1 cellular context compared by ENCODE assay signal in the genomic region with DNA sequence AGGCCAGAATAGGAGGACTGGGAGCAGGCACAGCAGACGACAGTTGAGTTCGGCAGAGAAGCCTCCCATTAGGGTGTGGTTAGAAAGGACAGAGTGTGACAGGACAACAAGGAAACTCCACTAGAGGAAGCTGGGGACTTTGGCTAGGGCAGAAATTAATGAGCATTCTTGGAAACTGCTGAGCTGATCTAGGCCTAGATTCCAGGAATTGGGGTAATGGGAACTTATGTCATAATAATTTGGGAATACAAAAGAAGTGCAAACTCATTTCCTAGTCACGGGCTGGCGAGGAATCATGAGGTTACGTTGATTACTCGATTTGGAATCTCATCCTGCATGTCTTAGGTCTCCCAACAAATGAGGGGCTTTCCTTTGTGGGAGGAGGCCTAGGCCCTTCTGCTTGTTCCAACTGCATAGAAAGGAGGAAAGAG.
TF ChIP-seq lines count a peak whose summit lies in the region.

No MANE protein-coding gene starts in this region.

TF ChIP-seq in endothelial cell of umbilical vein, 7 proteins besides CTCF, POLR2A, EP300 and RAD21:
- TF ChIP-seq GATA2 (IDR thresholded peaks at IDR 0.05; ENCODE audit: insufficient read depth, insufficient read length, low read depth, low read length) (no peak), EZH2 (IDR thresholded peaks at IDR 0.05; ENCODE audit: borderline replicate concordance, low read depth, low read length, severe bottlenecking) (no peak), JUN (IDR thresholded peaks at IDR 0.05; ENCODE audit: borderline replicate concordance, insufficient read depth, insufficient read length, low read depth) (no peak), MYC (IDR thresholded peaks at IDR 0.05; ENCODE audit: low read depth, low read length) (no peak), POLR2AphosphoS5 (IDR thresholded peaks at IDR 0.05; ENCODE audit: insufficient read depth, low read depth, low read length) (no peak), FOS (IDR thresholded peaks at IDR 0.05; ENCODE audit: borderline replicate concordance, insufficient read depth, low read length) (no peak)
- TF ChIP-seq, protein P1, sequence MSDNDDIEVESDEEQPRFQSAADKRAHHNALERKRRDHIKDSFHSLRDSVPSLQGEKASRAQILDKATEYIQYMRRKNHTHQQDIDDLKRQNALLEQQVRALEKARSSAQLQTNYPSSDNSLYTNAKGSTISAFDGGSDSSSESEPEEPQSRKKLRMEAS (IDR thresholded peaks at IDR 0.05; ENCODE audit: insufficient read depth, insufficient read length): no peak
